ENCODE assay signal across 21 cellular contexts in the genomic region with DNA sequence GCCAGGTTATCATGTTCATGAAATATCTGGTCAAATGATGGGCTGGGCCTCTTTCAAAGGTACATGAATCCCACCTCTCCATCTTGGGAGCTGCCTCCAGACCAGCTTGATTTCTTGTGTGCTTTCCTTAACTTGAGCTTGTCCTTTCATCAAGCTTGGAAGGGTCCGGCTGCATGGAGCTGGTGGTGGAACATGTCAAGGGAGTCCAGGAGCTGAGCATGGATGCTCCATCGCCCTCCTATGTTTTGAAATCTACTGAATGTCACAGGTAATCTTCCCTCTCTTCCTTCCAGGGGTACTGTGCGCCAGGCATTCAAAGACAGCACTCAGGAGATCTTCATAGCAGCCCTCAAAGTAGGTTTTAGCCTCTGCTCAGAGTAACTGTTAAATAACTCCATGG.
DNase-seq lines count a peak whose midpoint lies in the region; ATAC-seq and TF ChIP-seq lines count a peak whose summit lies in the region.
"Had no signal": no experiment of that assay in that cellular context is flagged by ENCODE, and none has a peak within 500 bp of the region (broad histone marks: within the 10 kb centered on the region; RNA-seq: fewer than 3 reads in every experiment).

No MANE protein-coding gene starts in this region.

- CTCF ChIA-PET in SK-N-SH (lab: Yijun Ruan, JAX), result no interaction called here

- intact Hi-C loops in posterior vena cava (cut with DNase I) (no loop called here), uterus (cut with DNase I; ENCODE audit: low total_unique reads) (no loop called here), lower lobe of right lung (cut with DNase I) (no loop called here)

- H3K9ac ChIP-seq in SK-N-SH, result no peak overlapping the region

- WGBS in SK-N-SH (ENCODE audit: low lambda C conversion rate), result 76% methylated on average over 3 of the region's 3 CpGs
- 91% methylated on average over 3 of the region's 3 CpGs for WGBS in hepatocyte (ENCODE audit: low lambda C conversion rate, missing lambda C conversion rate)

- no peak for TF ChIP-seq POLR2A in uterus (IDR thresholded peaks at IDR 0.05)

- H3K4me1 ChIP-seq in SK-N-SH (ENCODE audit: control insufficient read depth in 1 of 2, insufficient read depth in 2 of 2, low read depth in 1 of 2, low read length in 1 of 2) (peaks cover 23 to 31% of the 10 kb centered on the region in 2 experiments), hepatocyte (ENCODE audit: insufficient read depth) (peaks cover 28% of the 10 kb centered on the region), uterus (no peaks in the 10 kb centered on the region), lower lobe of right lung (peaks cover 35% of the 10 kb centered on the region)

- H3K36me3 ChIP-seq in SK-N-SH (replicated peaks in 1 of 2; ENCODE audit: control insufficient read depth in 1 of 2, insufficient read depth in 2 of 2, low read length in 1 of 2) (no peaks in the 10 kb centered on the region), hepatocyte (replicated peaks; ENCODE audit: insufficient read depth, low read depth) (no peaks in the 10 kb centered on the region), uterus (no peaks in the 10 kb centered on the region), lower lobe of right lung (no peaks in the 10 kb centered on the region)

- H3F3A ChIP-seq in SK-N-SH (replicated peaks; ENCODE audit: insufficient read depth), result peaks cover 16% of the 10 kb centered on the region

- H3K27me3 ChIP-seq in SK-N-SH (ENCODE audit: insufficient read depth) (no peaks in the 10 kb centered on the region), hepatocyte (no peaks in the 10 kb centered on the region), uterus (no peaks in the 10 kb centered on the region), lower lobe of right lung (ENCODE audit: low read depth) (no peaks in the 10 kb centered on the region)

- H4K20me1 ChIP-seq in SK-N-SH (ENCODE audit: insufficient read depth) (no peaks in the 10 kb centered on the region), hepatocyte (ENCODE audit: insufficient read depth, poor library complexity, severe bottlenecking) (no peaks in the 10 kb centered on the region)

- H3K9me2 ChIP-seq in SK-N-SH (no peaks in the 10 kb centered on the region), hepatocyte (replicated peaks; ENCODE audit: insufficient read depth) (no peaks in the 10 kb centered on the region)

- TF ChIP-seq RAD21 in SK-N-SH (IDR thresholded peaks at IDR 0.05; ENCODE audit: low read length), result no peak

- H3K27ac ChIP-seq in SK-N-SH (ENCODE audit: low read depth in 2 of 2, low read length in 1 of 2), result peak overlapping the region in 1 of 2 experiments; percentile 30; a peak in 1 of 4 replicates
- H3K27ac ChIP-seq in hepatocyte, result peak overlapping the region; percentile 59
- H3K27ac ChIP-seq in uterus, result peak overlapping the region; percentile 4 to 15
- H3K27ac ChIP-seq in lower lobe of right lung, result no peak overlapping the region
- H3K27ac ChIP-seq: 22Rv1, HL-60, RWPE1 had no signal

- no peak; the same call in 2 of the 3 replicates for ATAC-seq in SK-N-SH treated with all-trans-retinoic acid at 6 μM for 48 hours
- no peak for ATAC-seq in HG02642 (IDR thresholded peaks at IDR 0.05; ENCODE audit: poor library complexity, unreplicated experiment)
- ATAC-seq in GM18502 (IDR thresholded peaks at IDR 0.05; ENCODE audit: poor library complexity, unreplicated experiment), result no peak
- no peak for ATAC-seq in lower lobe of right lung

- H3K4me3 ChIP-seq in SK-N-SH (ENCODE audit: low read depth in 2 of 2, low read length in 1 of 2) (no peak overlapping the region), hepatocyte (no peak overlapping the region), uterus (no peak overlapping the region), lower lobe of right lung (no peak overlapping the region)

- TF ChIP-seq EP300 in SK-N-SH (IDR thresholded peaks at IDR 0.05; ENCODE audit: borderline replicate concordance in 1 of 2, low read depth in 1 of 2, low read length in 1 of 2), result no peak

- POLR2A ChIA-PET in SK-N-SH (lab: Yijun Ruan, JAX), result no interaction called here

- H3K4me2 ChIP-seq in SK-N-SH (peak overlapping the region; percentile 37; the same call in 1 of the 2 replicates), hepatocyte (no peak overlapping the region)

- no peaks in the 10 kb centered on the region for H3K9me3 ChIP-seq in SK-N-SH
- no peaks in the 10 kb centered on the region for H3K9me3 ChIP-seq in hepatocyte (ENCODE audit: low read depth)
- H3K9me3 ChIP-seq in uterus, result no peaks in the 10 kb centered on the region
- H3K9me3 ChIP-seq in lower lobe of right lung, result no peaks in the 10 kb centered on the region

- H3K79me2 ChIP-seq in SK-N-SH (ENCODE audit: insufficient read depth), result no peaks in the 10 kb centered on the region
- H3K79me2 ChIP-seq in hepatocyte, result no peaks in the 10 kb centered on the region

- no peak for TF ChIP-seq CTCF in SK-N-SH (IDR thresholded peaks at IDR 0.05)
- no peak for TF ChIP-seq CTCF in hepatocyte (IDR thresholded peaks at IDR 0.05; ENCODE audit: poor library complexity)
- no peak for TF ChIP-seq CTCF in uterus (IDR thresholded peaks at IDR 0.05)
- no peak for TF ChIP-seq CTCF in lower lobe of right lung (IDR thresholded peaks at IDR 0.05)

- H2AFZ ChIP-seq in SK-N-SH (ENCODE audit: low read depth) (peak overlapping the region; percentile 39; the same call in 1 of the 2 replicates), hepatocyte (no peak overlapping the region)

- DNase-seq in SK-N-SH (no peak), hepatocyte (ENCODE audit: low spot score) (no peak), posterior vena cava (ENCODE audit: low spot score) (peak; percentile 45), uterus (no peak), lower lobe of right lung (no peak)
- DNase-seq: DMS153, GOT3, Karpas-422, NCI-H1092, NCI-H1417 treated with DMSO at 0.1 percent for 48 hours, NCI-H1694 treated with DMSO at 0.1 percent for 48 hours, NCI-H2081 treated with DMSO at 0.1 percent for 48 hours, NCI-H226, NCI-H510A, SHP77 had no signal

TF ChIP-seq in SK-N-SH, 30 proteins besides CTCF, POLR2A, EP300 and RAD21 (continues in another document):
- TF ChIP-seq TEAD4 (IDR thresholded peaks at IDR 0.05; ENCODE audit: borderline replicate concordance, insufficient read depth) (no peak), SIN3A (IDR thresholded peaks at IDR 0.05; ENCODE audit: borderline replicate concordance, low read depth, low read length) (no peak), NFIC (IDR thresholded peaks at IDR 0.05; ENCODE audit: borderline replicate concordance) (no peak), RFX5 (IDR thresholded peaks at IDR 0.05; ENCODE audit: low read length) (no peak), USF1 (IDR thresholded peaks at IDR 0.05; ENCODE audit: borderline replicate concordance, low read depth) (no peak), JUND (IDR thresholded peaks at IDR 0.05) (no peak), GATA2 (CRISPR knock-in tag; IDR thresholded peaks at IDR 0.05) (no peak)
- TF ChIP-seq, protein P1, sequence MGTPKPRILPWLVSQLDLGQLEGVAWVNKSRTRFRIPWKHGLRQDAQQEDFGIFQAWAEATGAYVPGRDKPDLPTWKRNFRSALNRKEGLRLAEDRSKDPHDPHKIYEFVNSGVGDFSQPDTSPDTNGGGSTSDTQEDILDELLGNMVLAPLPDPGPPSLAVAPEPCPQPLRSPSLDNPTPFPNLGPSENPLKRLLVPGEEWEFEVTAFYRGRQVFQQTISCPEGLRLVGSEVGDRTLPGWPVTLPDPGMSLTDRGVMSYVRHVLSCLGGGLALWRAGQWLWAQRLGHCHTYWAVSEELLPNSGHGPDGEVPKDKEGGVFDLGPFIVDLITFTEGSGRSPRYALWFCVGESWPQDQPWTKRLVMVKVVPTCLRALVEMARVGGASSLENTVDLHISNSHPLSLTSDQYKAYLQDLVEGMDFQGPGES (IDR thresholded peaks at IDR 0.05; ENCODE audit: low read depth, low read length), result no peak

TF ChIP-seq in SK-N-SH treated with all-trans-retinoic acid at 6 μM for 48 hours, 23 proteins besides CTCF, POLR2A, EP300 and RAD21:
- no peak for TF ChIP-seq TCF4 (CRISPR knock-in tag; IDR thresholded peaks at IDR 0.05; ENCODE audit: borderline replicate concordance)
- TF ChIP-seq PATZ1 (CRISPR knock-in tag; IDR thresholded peaks at IDR 0.05; ENCODE audit: borderline replicate concordance), result no peak
- no peak for TF ChIP-seq PPARA (CRISPR knock-in tag; IDR thresholded peaks at IDR 0.05; ENCODE audit: borderline replicate concordance)
